Comparison of ENCODE assay signal across 23 cellular contexts in the genomic region with DNA sequence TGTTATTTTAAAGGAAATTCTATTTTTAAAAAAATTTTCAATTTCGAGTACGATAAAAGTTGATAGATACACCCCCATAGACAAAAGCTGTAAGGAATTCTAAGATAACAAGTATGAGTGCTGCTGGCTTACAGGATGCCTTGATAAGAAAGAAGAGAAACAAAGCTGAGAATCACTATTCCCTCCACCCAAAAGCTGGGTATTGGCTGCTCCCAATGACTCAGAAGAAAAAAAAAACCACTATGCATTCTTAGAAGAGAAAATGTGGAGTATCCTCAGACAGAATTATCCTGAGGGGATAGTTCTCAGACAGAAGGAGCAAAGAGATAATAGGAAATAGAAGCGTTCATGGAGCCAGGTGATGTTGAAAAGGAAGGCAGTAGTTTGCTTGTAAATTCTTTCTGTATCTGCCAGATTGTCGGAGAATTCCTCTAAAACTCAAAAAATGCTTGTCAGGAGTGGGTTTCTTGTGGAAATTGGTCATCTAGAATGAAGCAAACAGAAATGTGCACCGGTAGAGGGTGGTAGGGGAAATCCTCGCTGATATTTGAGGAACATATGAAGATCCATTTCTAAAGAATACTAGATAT.
"Had no signal": no experiment of that assay in that cellular context is flagged by ENCODE, and none has a peak within 500 bp of the region (broad histone marks: within the 10 kb centered on the region; RNA-seq: fewer than 3 reads in every experiment).

No MANE protein-coding gene starts in this region.

- H3K9me3 ChIP-seq: esophagus muscularis mucosa, heart right ventricle, testis, transverse colon had no signal

- ATAC-seq: activated CD4-positive, CD25-positive, alpha-beta regulatory T cell treated with anti-CD3 and anti-CD28 coated beads, Interleukin-2, amount 50 U/mL, for 24 hours; heart right ventricle; naive thymus-derived CD4-positive, alpha-beta T cell; right cardiac atrium; T-helper 17 cell had no signal

- H3K27ac ChIP-seq: esophagus muscularis mucosa, heart right ventricle, testis, transverse colon, VCaP had no signal

- DNase-seq: activated CD4-positive, alpha-beta T cell treated with anti-CD3 and anti-CD28 coated beads for 48 hours; activated CD4-positive, alpha-beta T cell treated with anti-CD3 and anti-CD28 coated beads, Interleukin-2, amount 50 U/mL, for 48 hours; activated CD8-positive, alpha-beta memory T cell treated with anti-CD3 and anti-CD28 coated beads for 24 hours; activated gamma-delta T cell; activated naive CD4-positive, alpha-beta T cell treated with anti-CD3 and anti-CD28 coated beads, Interleukin-2, amount 10 ng/mL, durations not matched to agents 7 days and 5 days; activated naive CD8-positive, alpha-beta T cell treated with anti-CD3 and anti-CD28 coated beads, Interleukin-2, amount 10 ng/mL, durations not matched to agents 7 days and 5 days; amniotic stem cell; caudate nucleus; foreskin melanocyte; heart right ventricle; midbrain; naive thymus-derived CD4-positive, alpha-beta T cell; right cardiac atrium; stimulated activated CD4-positive, alpha-beta T cell treated with anti-CD3 and anti-CD28 coated beads, Interleukin-2, amount 100 ng/mL, for 48 hours; stimulated activated naive CD4-positive, alpha-beta T cell treated with Interleukin-2 at 50 U/mL for 16 hours; T-helper 17 cell; T1000; testis; transverse colon had no signal

- FAIRE-seq: urothelium cell line had no signal

- H3K27me3 ChIP-seq: esophagus muscularis mucosa, heart right ventricle, testis, transverse colon had no signal

- H3K4me1 ChIP-seq: esophagus muscularis mucosa, heart right ventricle, testis, transverse colon had no signal

- H3K36me3 ChIP-seq: esophagus muscularis mucosa, heart right ventricle, transverse colon had no signal

- H3K4me3 ChIP-seq: esophagus muscularis mucosa, heart right ventricle, testis, transverse colon had no signal
